Comparison of ENCODE assay signal across 14 cellular contexts in the genomic region with DNA sequence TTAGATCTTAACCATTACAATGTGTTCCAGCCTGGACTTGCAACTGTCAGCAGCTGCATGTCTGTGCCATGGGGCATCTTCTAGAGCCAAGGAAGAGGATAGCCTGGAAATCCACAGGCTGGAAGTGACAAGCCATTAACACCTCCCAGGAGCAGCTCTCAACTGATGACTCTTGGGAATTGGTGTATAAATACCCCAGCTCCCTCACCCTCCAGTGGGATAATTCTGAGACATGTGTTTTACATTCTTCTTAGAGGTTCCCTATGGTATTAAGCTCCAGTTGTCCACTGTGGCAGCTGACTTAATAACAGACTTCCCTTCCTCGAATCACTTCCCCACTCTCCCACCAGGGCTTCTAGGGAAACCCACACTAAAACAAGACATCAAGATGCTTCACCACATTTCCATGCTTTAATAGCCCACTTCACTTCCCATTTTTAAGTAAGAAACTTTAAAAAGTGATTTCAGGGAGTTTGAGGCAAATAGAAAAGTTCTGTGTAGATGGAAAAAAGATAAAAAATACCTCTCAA.
"Had no signal": no experiment of that assay in that cellular context is flagged by ENCODE, and none has a peak within 500 bp of the region (broad histone marks: within the 10 kb centered on the region; RNA-seq: fewer than 3 reads in every experiment).

No MANE protein-coding gene starts in this region.

- H3K4me1 ChIP-seq: colonic mucosa, lower lobe of right lung, psoas muscle had no signal

- H3K36me3 ChIP-seq: colonic mucosa, lower lobe of right lung, spleen, thoracic aorta had no signal

- ATAC-seq: lower lobe of right lung, psoas muscle, sciatic nerve, T-helper 17 cell had no signal

- DNase-seq: activated B cell treated with CpG ODN at 0.5 μM for 24 hours; activated CD4-positive, alpha-beta T cell treated with anti-CD3 and anti-CD28 coated beads, Interleukin-2, amount 50 U/mL, for 1 hour; activated CD8-positive, alpha-beta memory T cell treated with anti-CD3 and anti-CD28 coated beads for 24 hours; activated naive CD4-positive, alpha-beta T cell; activated naive CD8-positive, alpha-beta T cell treated with anti-CD3 and anti-CD28 coated beads, Interleukin-2, amount 10 ng/mL, durations not matched to agents 7 days and 5 days; central memory CD4-positive, alpha-beta T cell; colonic mucosa; foreskin fibroblast; lower lobe of right lung; psoas muscle; spleen; T-helper 17 cell had no signal

- H3K27me3 ChIP-seq: colonic mucosa, spleen had no signal

- H3K27ac ChIP-seq: colonic mucosa, lower lobe of right lung, psoas muscle, spleen, thoracic aorta had no signal

- H3K4me3 ChIP-seq: colonic mucosa, lower lobe of right lung, psoas muscle, spleen, thoracic aorta had no signal

- H3K9me3 ChIP-seq: colonic mucosa, lower lobe of right lung, psoas muscle, thoracic aorta had no signal
